In genomic region chr13:25847635-25848616, GRCh38 we compare ENCODE assay signal across 19 cellular contexts.
DNase-seq lines count a peak whose midpoint lies in the region; ATAC-seq and TF ChIP-seq lines count a peak whose summit lies in the region.
"Had no signal": no experiment of that assay in that cellular context is flagged by ENCODE, and none has a peak within 500 bp of the region (broad histone marks: within the 10 kb centered on the region; RNA-seq: fewer than 3 reads in every experiment).

No MANE protein-coding gene starts in this region.

- H3K36me3 ChIP-seq in BLaER1, result no peaks in the 10 kb centered on the region
- H3K36me3 ChIP-seq: prostate gland, stomach had no signal

- H3K4me1 Mint-ChIP-seq in naive B cell, result peaks cover 15 to 80% (median 30%) of the 10 kb centered on the region in 3 donors

- peak overlapping the region; percentile 43 for H3K4me2 ChIP-seq in BLaER1

- H3K4me3 ChIP-seq in BLaER1 (no peak overlapping the region), GM12865 (ENCODE audit: low read depth, low read length) (no peak overlapping the region)
- H3K4me3 ChIP-seq: lung, prostate gland, stomach had no signal

- H3K36me3 Mint-ChIP-seq in naive B cell, result no peaks in the 10 kb centered on the region

- H3K4me3 Mint-ChIP-seq in naive B cell, result peak overlapping the region in 7 of 8 donors; percentile 16 to 80 (median 42)
- H3K4me3 Mint-ChIP-seq: activated B cell treated with CpG ODN at 0.5 μM for 24 hours had no signal

- no peaks in the 10 kb centered on the region for H3K27me3 Mint-ChIP-seq in naive B cell
- H3K27me3 Mint-ChIP-seq: activated B cell treated with CpG ODN at 0.5 μM for 24 hours had no signal

- peak overlapping the region; percentile 40; the same call in 1 of the 2 replicates for H3K27ac ChIP-seq in BLaER1
- H3K27ac ChIP-seq: prostate gland had no signal

- H3K27ac Mint-ChIP-seq in naive B cell, result peak overlapping the region; percentile 29 to 94 (median 86)
- H3K27ac Mint-ChIP-seq: activated B cell treated with CpG ODN at 0.5 μM for 24 hours had no signal

- H3K4me1 ChIP-seq in BLaER1, result peaks cover 40% of the 10 kb centered on the region
- H3K4me1 ChIP-seq: prostate gland had no signal

- no peaks in the 10 kb centered on the region for H3K9me3 ChIP-seq in BLaER1
- H3K9me3 ChIP-seq: prostate gland, stomach had no signal

- H3K9ac ChIP-seq in BLaER1, result no peak overlapping the region

- ATAC-seq in naive B cell (ENCODE audit: low read depth in 2 of 2) (peak; percentile 81 to 83), GM19328 (IDR thresholded peaks at IDR 0.05; ENCODE audit: unreplicated experiment) (no peak)
- ATAC-seq: Right ventricle myocardium inferior had no signal

- no peaks in the 10 kb centered on the region for H4K20me1 ChIP-seq in BLaER1

- no peak for TF ChIP-seq CTCF in GM12865 (IDR thresholded peaks at IDR 0.05; ENCODE audit: insufficient read depth, low read depth, low read length, missing control alignments)

- no peaks in the 10 kb centered on the region for H3K27me3 ChIP-seq in BLaER1
- H3K27me3 ChIP-seq: stomach had no signal

- DNase-seq in GM12865 (ENCODE audit: low read depth), result peak; percentile 3
- peak; percentile 74 for DNase-seq in SIG-M5 treated with dmso at 0.1 percent for 504 hours (lab: John Stamatoyannopoulos, UW; ENCODE audit: unreplicated experiment)
- peak; percentile 39 for DNase-seq in naive B cell
- no peak for DNase-seq in GF-D8 (lab: John Stamatoyannopoulos, UW)
- no peak for DNase-seq in DMS 273 treated with DMSO at 0.1 percent for 48 hours (lab: John Stamatoyannopoulos, UW)
- no peak for DNase-seq in globus pallidus (ENCODE audit: low spot score)
- DNase-seq: activated B cell treated with CpG ODN at 0.5 μM for 24 hours; activated effector memory CD4-positive, alpha-beta T cell treated with Interleukin-2 at 50 U/mL for 16 hours; C1 segment of cervical spinal cord; caudate nucleus; hippocampal formation; NCI-H1092; NCI-H510A; stomach had no signal

- no peaks in the 10 kb centered on the region for H3K9me3 Mint-ChIP-seq in naive B cell
- H3K9me3 Mint-ChIP-seq: activated B cell treated with CpG ODN at 0.5 μM for 24 hours had no signal

Comparison
In these comparisons a context has a peak if more than half of its experiments do, and no peak if none do; other contexts are left out.
1. DNase-seq: peak in GM12865 (single experiment), SIG-M5 treated with dmso at 0.1 percent for 504 hours (single experiment) and naive B cell (single experiment); none in GF-D8 (single experiment), DMS 273 treated with DMSO at 0.1 percent for 48 hours (single experiment) and globus pallidus (single experiment).